Comparison of ENCODE assay signal across 25 cellular contexts in the genomic region with DNA sequence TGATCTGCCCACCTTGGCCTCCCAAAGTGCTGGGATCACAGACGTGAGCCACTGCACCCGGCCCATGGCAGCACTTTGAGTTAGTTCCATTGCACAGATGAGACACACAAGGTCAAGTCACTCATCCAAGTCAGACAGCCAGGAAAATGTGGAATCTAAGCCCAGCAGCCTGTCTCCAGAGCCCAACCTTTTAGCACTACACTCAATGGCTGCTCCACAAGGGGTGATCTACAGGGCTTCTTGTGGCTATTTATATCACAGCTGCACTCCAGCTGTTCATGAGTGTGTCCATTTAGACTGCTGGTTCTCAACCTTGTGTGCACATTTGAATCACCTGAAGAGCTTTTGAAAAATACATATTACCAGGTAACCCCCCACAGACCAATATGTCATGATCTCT.
"Had no signal": no experiment of that assay in that cellular context is flagged by ENCODE, and none has a peak within 500 bp of the region (broad histone marks: within the 10 kb centered on the region; RNA-seq: fewer than 3 reads in every experiment).

No MANE protein-coding gene starts in this region.

- ATAC-seq: activated CD4-positive, CD25-positive, alpha-beta regulatory T cell treated with anti-CD3 and anti-CD28 coated beads, Interleukin-2, amount 50 U/mL, for 24 hours; left lung; stimulated activated memory B cell treated with anti-CD40 and anti-IgM and Interleukin-4, amounts not matched to agents 10 μg/mL and 1 μg/mL and 100 μg/mL, for 72 hours; stimulated activated naive CD8-positive, alpha-beta T cell treated with anti-CD3 and anti-CD28 coated beads, Interleukin-15, amount 100 ng/mL, for 72 hours had no signal

- H3K27me3 ChIP-seq: breast epithelium, left lung, sigmoid colon, uterus had no signal

- H3K27ac ChIP-seq: breast epithelium, left lung, neutrophil, sigmoid colon, uterus, WERI-Rb-1 had no signal

- H3K4me3 ChIP-seq: breast epithelium, left lung, sigmoid colon, smooth muscle cell, uterus had no signal

- DNase-seq: activated CD4-positive, alpha-beta memory T cell treated with anti-CD3 and anti-CD28 coated beads for 36 hours; activated CD4-positive, alpha-beta T cell treated with anti-CD3 and anti-CD28 coated beads for 48 hours; activated T-cell treated with anti-CD3 and anti-CD28 coated beads, Interleukin-2, amount 50 U/mL, for 48 hours; effector CD8-positive, alpha-beta T cell; erythroblast; foreskin fibroblast; kidney glomerular epithelial cell; left lung; naive B cell; nephron progenitor cell; sigmoid colon; stimulated activated CD4-positive, alpha-beta T cell treated with anti-CD3 and anti-CD28 coated beads, Interleukin-1b, Interleukin-23, amount 100 ng/mL, for 48 hours; stimulated activated CD4-positive, alpha-beta T cell treated with anti-CD3 and anti-CD28 coated beads, Interleukin-4, amount 100 ng/mL, for 4 hours; stimulated activated CD8-positive, alpha-beta memory T cell treated with anti-CD3 and anti-CD28 coated beads, Interleukin-4, amount 100 ng/mL, for 48 hours; stimulated activated naive CD8-positive, alpha-beta T cell treated with anti-CD3 and anti-CD28 coated beads, Interleukin-15, amount 100 ng/mL, for 72 hours; substantia nigra; SW 1271; T-helper 9 cell; uterus; WERI-Rb-1 had no signal

- H3K36me3 ChIP-seq: breast epithelium, neutrophil, uterus, WERI-Rb-1 had no signal

- H3K9me3 ChIP-seq: breast epithelium, left lung, neutrophil, sigmoid colon, uterus had no signal

- H3K4me1 ChIP-seq: breast epithelium, uterus had no signal

- H3K4me2 ChIP-seq: smooth muscle cell had no signal
